Comparison of ENCODE assay signal across 4 cellular contexts in genomic region chr1:160559437-160559836, GRCh38. TPM values are rescaled to one million over a fixed set of nuclear protein-coding genes. Genes with fewer than 3 reads are reported as not detected.
"Had no signal": no experiment of that assay in that cellular context is flagged by ENCODE, and none has a peak within 500 bp of the region (broad histone marks: within the 10 kb centered on the region; RNA-seq: fewer than 3 reads in every experiment).

No MANE protein-coding gene starts in this region.

RNA-seq across cellular contexts. Expression of gene CD84, which starts 19.9 kb away (rescaled TPM):
- total RNA-seq: epithelial cell of proximal tubule, fibroblast of lung, foreskin keratinocyte had no signal

RNA-seq across cellular contexts. Expression of gene SLAMF6, which starts 36.4 kb away (rescaled TPM):
- total RNA-seq: epithelial cell of proximal tubule, fibroblast of lung, foreskin keratinocyte, hepatocyte had no signal
